In the genomic region with DNA sequence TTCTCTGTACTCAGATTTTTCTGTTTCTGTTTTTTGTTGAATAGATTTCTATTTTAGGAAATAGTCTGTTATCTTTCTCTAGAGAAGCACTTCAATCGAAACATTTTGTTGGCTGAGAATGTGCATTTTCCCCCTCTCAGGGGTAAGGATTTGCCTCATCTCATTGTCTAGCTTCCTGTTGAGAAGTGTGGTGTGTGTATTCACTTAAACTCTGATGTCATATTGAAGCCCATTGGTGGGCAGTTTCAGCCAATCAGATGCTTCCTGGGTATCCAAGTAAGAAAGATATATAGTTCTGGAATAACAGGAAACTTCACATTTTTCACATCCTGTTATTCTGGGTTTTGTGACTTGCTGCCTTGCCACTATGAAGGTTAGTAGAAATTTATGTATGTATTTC, we compare ENCODE assay signal across 8 cellular contexts.
DNase-seq lines count a peak whose midpoint lies in the region; ATAC-seq and TF ChIP-seq lines count a peak whose summit lies in the region.

No MANE protein-coding gene starts in this region.

- H3K27ac ChIP-seq in hepatocyte: peak overlapping the region; percentile 67
- H3K27ac ChIP-seq in upper lobe of left lung: peak overlapping the region in 3 of 4 donors; percentile 32 to 74 (median 32)

- H3K9me3 Mint-ChIP-seq in activated T-helper 2 cell treated with anti-CD3 and anti-CD28 coated beads, Interferon-gamma antibody, Interleukin-2, Interleukin-4, amounts not matched to agents 10 μg/mL and 5 μg/mL and 100 μg/mL, durations not matched to agents 14 hours and 24 hours and 36 hours: no peaks in the 10 kb centered on the region

- no peak for TF ChIP-seq CTCF in GM06990 (IDR thresholded peaks at IDR 0.05; ENCODE audit: insufficient read depth, low read length, poor library complexity, severe bottlenecking)
- TF ChIP-seq CTCF in hepatocyte (IDR thresholded peaks at IDR 0.05; ENCODE audit: poor library complexity): no peak
- no peak for TF ChIP-seq CTCF in upper lobe of left lung (IDR thresholded peaks at IDR 0.05)

- ATAC-seq in GM21390 (IDR thresholded peaks at IDR 0.05; ENCODE audit: unreplicated experiment) (peak; percentile 62), HG03571 (IDR thresholded peaks at IDR 0.05; ENCODE audit: unreplicated experiment) (peak; percentile 58), upper lobe of left lung (ENCODE audit: low FRiP score in 2 of 2) (peak in 1 of 2 donors; percentile 59)

- TF ChIP-seq POLR2A in upper lobe of left lung (IDR thresholded peaks at IDR 0.05): no peak

- H3K27me3 ChIP-seq in GM06990 (replicated peaks; ENCODE audit: control insufficient read depth, insufficient read depth, low read length): no peaks in the 10 kb centered on the region
- no peaks in the 10 kb centered on the region for H3K27me3 ChIP-seq in hepatocyte
- H3K27me3 ChIP-seq in upper lobe of left lung: no peaks in the 10 kb centered on the region

- peaks cover 92% of the 10 kb centered on the region for H3K79me2 ChIP-seq in hepatocyte

- 63% methylated on average over 1 of the region's 1 CpG for WGBS in hepatocyte (ENCODE audit: low lambda C conversion rate, missing lambda C conversion rate)
- 4 to 6% methylated on average over 1 of the region's 1 CpG for WGBS in upper lobe of left lung, 2 donors

- peaks cover 35% of the 10 kb centered on the region for H4K20me1 ChIP-seq in hepatocyte (ENCODE audit: insufficient read depth, poor library complexity, severe bottlenecking)

- DNase-seq in GM06990 (ENCODE audit: extremely low read depth, insufficient read length) (peak; percentile 51), hepatocyte (ENCODE audit: low spot score) (peak; percentile 55), upper lobe of left lung (no peak), NCI-H1417 treated with DMSO at 0.1 percent for 48 hours (lab: John Stamatoyannopoulos, UW) (no peak)
- DNase-seq in activated T-helper 2 cell treated with anti-CD3 and anti-CD28 coated beads, Interferon-gamma antibody, Interleukin-2, Interleukin-4, amounts not matched to agents 10 μg/mL and 5 μg/mL and 100 μg/mL, durations not matched to agents 14 hours and 24 hours and 36 hours (ENCODE audit: low spot score): no peak
- no peak for DNase-seq in activated CD4-positive, CD25-positive, alpha-beta regulatory T cell (lab: John Stamatoyannopoulos, UW)

- H3K9me2 ChIP-seq in hepatocyte (replicated peaks; ENCODE audit: insufficient read depth): no peaks in the 10 kb centered on the region

- H3K27me3 Mint-ChIP-seq in activated T-helper 2 cell treated with anti-CD3 and anti-CD28 coated beads, Interferon-gamma antibody, Interleukin-2, Interleukin-4, amounts not matched to agents 10 μg/mL and 5 μg/mL and 100 μg/mL, durations not matched to agents 14 hours and 24 hours and 36 hours (ENCODE audit: low read depth): no peaks in the 10 kb centered on the region

- peak overlapping the region; percentile 33 for H3K4me2 ChIP-seq in hepatocyte

- no peak overlapping the region for H2AFZ ChIP-seq in hepatocyte

- no peaks in the 10 kb centered on the region for H3K9me3 ChIP-seq in hepatocyte (ENCODE audit: low read depth)
- no peaks in the 10 kb centered on the region for H3K9me3 ChIP-seq in upper lobe of left lung

- peaks cover 10% of the 10 kb centered on the region for H3K36me3 ChIP-seq in GM06990 (ENCODE audit: control insufficient read depth, insufficient read depth, low read length)
- H3K36me3 ChIP-seq in hepatocyte (replicated peaks; ENCODE audit: insufficient read depth, low read depth): no peaks in the 10 kb centered on the region
- no peaks in the 10 kb centered on the region for H3K36me3 ChIP-seq in upper lobe of left lung

- H3K4me3 ChIP-seq in GM06990 (replicated peaks; ENCODE audit: low read depth, low read length) (no peak overlapping the region), hepatocyte (no peak overlapping the region), upper lobe of left lung (no peak overlapping the region)

- H3K36me3 Mint-ChIP-seq in activated T-helper 2 cell treated with anti-CD3 and anti-CD28 coated beads, Interferon-gamma antibody, Interleukin-2, Interleukin-4, amounts not matched to agents 10 μg/mL and 5 μg/mL and 100 μg/mL, durations not matched to agents 14 hours and 24 hours and 36 hours (ENCODE audit: low read depth): peaks cover 44% of the 10 kb centered on the region

- H3K4me1 Mint-ChIP-seq in activated T-helper 2 cell treated with anti-CD3 and anti-CD28 coated beads, Interferon-gamma antibody, Interleukin-2, Interleukin-4, amounts not matched to agents 10 μg/mL and 5 μg/mL and 100 μg/mL, durations not matched to agents 14 hours and 24 hours and 36 hours (ENCODE audit: low read depth): peaks cover 54% of the 10 kb centered on the region

- intact Hi-C loops in activated T-helper 2 cell treated with anti-CD3 and anti-CD28 coated beads, Interferon-gamma antibody, Interleukin-2, Interleukin-4, amounts not matched to agents 10 μg/mL and 5 μg/mL and 100 μg/mL, durations not matched to agents 14 hours and 24 hours and 36 hours (cut with micrococcal nuclease): loop anchor here (5.0 to 10.0 kb wide), 2 partner anchors 50 to 258 kb away; no protein-coding TSS in a partner anchor

- no peak for TF ChIP-seq EP300 in upper lobe of left lung (IDR thresholded peaks at IDR 0.05)

- no peak overlapping the region for H3K4me3 Mint-ChIP-seq in activated T-helper 2 cell treated with anti-CD3 and anti-CD28 coated beads, Interferon-gamma antibody, Interleukin-2, Interleukin-4, amounts not matched to agents 10 μg/mL and 5 μg/mL and 100 μg/mL, durations not matched to agents 14 hours and 24 hours and 36 hours (ENCODE audit: low read depth)

- peak overlapping the region; percentile 40 for H3K27ac Mint-ChIP-seq in activated T-helper 2 cell treated with anti-CD3 and anti-CD28 coated beads, Interferon-gamma antibody, Interleukin-2, Interleukin-4, amounts not matched to agents 10 μg/mL and 5 μg/mL and 100 μg/mL, durations not matched to agents 14 hours and 24 hours and 36 hours

- H3K4me1 ChIP-seq in hepatocyte (ENCODE audit: insufficient read depth) (peaks cover 26% of the 10 kb centered on the region), upper lobe of left lung (peaks cover 32 to 44% (median 41%) of the 10 kb centered on the region in 4 donors)

Comparison
In these comparisons a context has a peak if more than half of its experiments do, and no peak if none do; other contexts are left out.
1. DNase-seq: peak in GM06990 (single experiment) and hepatocyte (single experiment); none in activated T-helper 2 cell treated with anti-CD3 and anti-CD28 coated beads, Interferon-gamma antibody, Interleukin-2, Interleukin-4, amounts not matched to agents 10 μg/mL and 5 μg/mL and 100 μg/mL, durations not matched to agents 14 hours and 24 hours and 36 hours (single experiment), upper lobe of left lung (0 of 2), NCI-H1417 treated with DMSO at 0.1 percent for 48 hours (single experiment) and activated CD4-positive, CD25-positive, alpha-beta regulatory T cell (0 of 4).